Comparison of ENCODE assay signal across 2 cellular contexts in genomic region chr5:169185626-169186025, GRCh38.
TF ChIP-seq lines count a peak whose summit lies in the region.

No MANE protein-coding gene starts in this region.

TF ChIP-seq in SK-N-SH treated with all-trans-retinoic acid at 6 μM for 48 hours, 23 proteins besides CTCF, POLR2A, EP300 and RAD21 (continued from another document):
- TF ChIP-seq PATZ1 (CRISPR knock-in tag; IDR thresholded peaks at IDR 0.05; ENCODE audit: borderline replicate concordance) (no peak), PPARA (CRISPR knock-in tag; IDR thresholded peaks at IDR 0.05; ENCODE audit: borderline replicate concordance) (no peak), ZNF565 (CRISPR knock-in tag; conservative IDR thresholded peaks at IDR 0.05; ENCODE audit: low read depth) (no peak), ZNF8 (CRISPR knock-in tag; IDR thresholded peaks at IDR 0.05) (no peak), GLIS3 (CRISPR knock-in tag; IDR thresholded peaks at IDR 0.05) (no peak), CSDC2 (CRISPR knock-in tag; IDR thresholded peaks at IDR 0.05) (no peak), TSHZ2 (CRISPR knock-in tag; IDR thresholded peaks at IDR 0.05) (no peak), CREB5 (CRISPR knock-in tag; IDR thresholded peaks at IDR 0.05; ENCODE audit: low read depth) (no peak)

TF ChIP-seq in SK-N-SH, 30 proteins besides CTCF, POLR2A, EP300 and RAD21 (continued from another document):
- no peak for TF ChIP-seq PBX3 (IDR thresholded peaks at IDR 0.05)
- no peak for TF ChIP-seq FOSL2 (IDR thresholded peaks at IDR 0.05; ENCODE audit: borderline replicate concordance, low read depth)
- TF ChIP-seq NFIC (IDR thresholded peaks at IDR 0.05; ENCODE audit: borderline replicate concordance) = no peak
- TF ChIP-seq YY1 (IDR thresholded peaks at IDR 0.05; ENCODE audit: low read depth) = no peak
TF ChIP-seq in SK-N-SH: peak in this region for 0.
